ENCODE assay signal across 1 cellular context in genomic region chr9:131078427-131079366, GRCh38.
TF ChIP-seq lines count a peak whose summit lies in the region.

No MANE protein-coding gene starts in this region.

TF ChIP-seq in HepG2, 621 proteins besides CTCF, POLR2A, EP300 and RAD21 (continued from another document and continues in another):
- TF ChIP-seq, protein P1, sequence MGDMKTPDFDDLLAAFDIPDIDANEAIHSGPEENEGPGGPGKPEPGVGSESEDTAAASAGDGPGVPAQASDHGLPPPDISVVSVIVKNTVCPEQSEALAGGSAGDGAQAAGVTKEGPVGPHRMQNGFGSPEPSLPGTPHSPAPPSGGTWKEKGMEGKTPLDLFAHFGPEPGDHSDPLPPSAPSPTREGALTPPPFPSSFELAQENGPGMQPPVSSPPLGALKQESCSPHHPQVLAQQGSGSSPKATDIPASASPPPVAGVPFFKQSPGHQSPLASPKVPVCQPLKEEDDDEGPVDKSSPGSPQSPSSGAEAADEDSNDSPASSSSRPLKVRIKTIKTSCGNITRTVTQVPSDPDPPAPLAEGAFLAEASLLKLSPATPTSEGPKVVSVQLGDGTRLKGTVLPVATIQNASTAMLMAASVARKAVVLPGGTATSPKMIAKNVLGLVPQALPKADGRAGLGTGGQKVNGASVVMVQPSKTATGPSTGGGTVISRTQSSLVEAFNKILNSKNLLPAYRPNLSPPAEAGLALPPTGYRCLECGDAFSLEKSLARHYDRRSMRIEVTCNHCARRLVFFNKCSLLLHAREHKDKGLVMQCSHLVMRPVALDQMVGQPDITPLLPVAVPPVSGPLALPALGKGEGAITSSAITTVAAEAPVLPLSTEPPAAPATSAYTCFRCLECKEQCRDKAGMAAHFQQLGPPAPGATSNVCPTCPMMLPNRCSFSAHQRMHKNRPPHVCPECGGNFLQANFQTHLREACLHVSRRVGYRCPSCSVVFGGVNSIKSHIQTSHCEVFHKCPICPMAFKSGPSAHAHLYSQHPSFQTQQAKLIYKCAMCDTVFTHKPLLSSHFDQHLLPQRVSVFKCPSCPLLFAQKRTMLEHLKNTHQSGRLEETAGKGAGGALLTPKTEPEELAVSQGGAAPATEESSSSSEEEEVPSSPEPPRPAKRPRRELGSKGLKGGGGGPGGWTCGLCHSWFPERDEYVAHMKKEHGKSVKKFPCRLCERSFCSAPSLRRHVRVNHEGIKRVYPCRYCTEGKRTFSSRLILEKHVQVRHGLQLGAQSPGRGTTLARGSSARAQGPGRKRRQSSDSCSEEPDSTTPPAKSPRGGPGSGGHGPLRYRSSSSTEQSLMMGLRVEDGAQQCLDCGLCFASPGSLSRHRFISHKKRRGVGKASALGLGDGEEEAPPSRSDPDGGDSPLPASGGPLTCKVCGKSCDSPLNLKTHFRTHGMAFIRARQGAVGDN (CRISPR knock-in tag; IDR thresholded peaks at IDR 0.05) = peak; percentile 91
- no peak for TF ChIP-seq IRF9 (CRISPR knock-in tag; IDR thresholded peaks at IDR 0.05; ENCODE audit: borderline replicate concordance)
- no peak for TF ChIP-seq NPAS2 (CRISPR knock-in tag; IDR thresholded peaks at IDR 0.05; ENCODE audit: borderline replicate concordance)
- TF ChIP-seq ZNF468 (CRISPR knock-in tag; IDR thresholded peaks at IDR 0.05) = no peak
- TF ChIP-seq ZNF274 (CRISPR knock-in tag; IDR thresholded peaks at IDR 0.05) = no peak
- no peak for TF ChIP-seq RCOR2 (CRISPR knock-in tag; IDR thresholded peaks at IDR 0.05)
- TF ChIP-seq SIX1 (CRISPR knock-in tag; IDR thresholded peaks at IDR 0.05; ENCODE audit: borderline replicate concordance) = no peak
- TF ChIP-seq SALL2 (CRISPR knock-in tag; IDR thresholded peaks at IDR 0.05) = no peak; the same call in 1 of the 2 replicates
- TF ChIP-seq TERF1 (CRISPR knock-in tag; IDR thresholded peaks at IDR 0.05) = no peak
- TF ChIP-seq ZBTB40 (IDR thresholded peaks at IDR 0.05) = no peak
- no peak for TF ChIP-seq ZBTB40 (CRISPR knock-in tag; IDR thresholded peaks at IDR 0.05)
- no peak for TF ChIP-seq PBX3 (CRISPR knock-in tag; IDR thresholded peaks at IDR 0.05; ENCODE audit: borderline replicate concordance)
- no peak for TF ChIP-seq SP1 (IDR thresholded peaks at IDR 0.05)
- TF ChIP-seq SP1 (CRISPR knock-in tag; IDR thresholded peaks at IDR 0.05) = no peak
- no peak for TF ChIP-seq MXD4 (CRISPR knock-in tag; IDR thresholded peaks at IDR 0.05)
- TF ChIP-seq BRF2 (CRISPR knock-in tag; IDR thresholded peaks at IDR 0.05) = no peak
- no peak for TF ChIP-seq JDP2 (CRISPR knock-in tag; IDR thresholded peaks at IDR 0.05; ENCODE audit: borderline replicate concordance)
- TF ChIP-seq PLSCR1 (CRISPR knock-in tag; IDR thresholded peaks at IDR 0.05; ENCODE audit: borderline replicate concordance) = no peak
- no peak for TF ChIP-seq SOX6 (IDR thresholded peaks at IDR 0.05)
- no peak for TF ChIP-seq SOX6 (CRISPR knock-in tag; IDR thresholded peaks at IDR 0.05)
- TF ChIP-seq GLI4 (CRISPR knock-in tag; IDR thresholded peaks at IDR 0.05; ENCODE audit: borderline replicate concordance) = no peak
- no peak for TF ChIP-seq MBD4 (IDR thresholded peaks at IDR 0.05; ENCODE audit: borderline replicate concordance, low read length)
- no peak for TF ChIP-seq ZFP36L2 (CRISPR knock-in tag; IDR thresholded peaks at IDR 0.05)
- no peak for TF ChIP-seq BRD4 (CRISPR knock-in tag; IDR thresholded peaks at IDR 0.05)
- no peak for TF ChIP-seq YY1 (IDR thresholded peaks at IDR 0.05; ENCODE audit: insufficient read depth, insufficient replicate concordance, low read depth, low read length)
- TF ChIP-seq MTF1 (CRISPR knock-in tag; IDR thresholded peaks at IDR 0.05) = 0 out of 2 replicates have a peak, but pooled peaks have one; percentile 26
- TF ChIP-seq ZNF549 (CRISPR knock-in tag; IDR thresholded peaks at IDR 0.05) = no peak
- no peak for TF ChIP-seq ATF7 (IDR thresholded peaks at IDR 0.05)
- no peak for TF ChIP-seq ATF7 (CRISPR knock-in tag; IDR thresholded peaks at IDR 0.05)
- TF ChIP-seq, protein P2, sequence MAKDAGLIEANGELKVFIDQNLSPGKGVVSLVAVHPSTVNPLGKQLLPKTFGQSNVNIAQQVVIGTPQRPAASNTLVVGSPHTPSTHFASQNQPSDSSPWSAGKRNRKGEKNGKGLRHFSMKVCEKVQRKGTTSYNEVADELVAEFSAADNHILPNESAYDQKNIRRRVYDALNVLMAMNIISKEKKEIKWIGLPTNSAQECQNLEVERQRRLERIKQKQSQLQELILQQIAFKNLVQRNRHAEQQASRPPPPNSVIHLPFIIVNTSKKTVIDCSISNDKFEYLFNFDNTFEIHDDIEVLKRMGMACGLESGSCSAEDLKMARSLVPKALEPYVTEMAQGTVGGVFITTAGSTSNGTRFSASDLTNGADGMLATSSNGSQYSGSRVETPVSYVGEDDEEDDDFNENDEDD (CRISPR knock-in tag; IDR thresholded peaks at IDR 0.05; ENCODE audit: borderline replicate concordance) = peak; percentile 45; the same call in 1 of the 2 replicates
- peak; percentile 85 for TF ChIP-seq ZNF225 (CRISPR knock-in tag; IDR thresholded peaks at IDR 0.05)
- TF ChIP-seq ZNF562 (CRISPR knock-in tag; IDR thresholded peaks at IDR 0.05; ENCODE audit: borderline replicate concordance) = no peak
- TF ChIP-seq ZNF784 (CRISPR knock-in tag; IDR thresholded peaks at IDR 0.05; ENCODE audit: borderline replicate concordance) = no peak
- 0 out of 2 replicates have a peak, but pooled peaks have one; percentile 31 for TF ChIP-seq ZMYM4 (CRISPR knock-in tag; IDR thresholded peaks at IDR 0.05)
- no peak for TF ChIP-seq FLYWCH1 (CRISPR knock-in tag; IDR thresholded peaks at IDR 0.05)
- no peak for TF ChIP-seq IKZF4 (CRISPR knock-in tag; IDR thresholded peaks at IDR 0.05; ENCODE audit: borderline replicate concordance, low read depth, not compliant biosample characterization)
- no peak for TF ChIP-seq ZKSCAN8 (CRISPR knock-in tag; IDR thresholded peaks at IDR 0.05; ENCODE audit: borderline replicate concordance)
- TF ChIP-seq, protein P3, sequence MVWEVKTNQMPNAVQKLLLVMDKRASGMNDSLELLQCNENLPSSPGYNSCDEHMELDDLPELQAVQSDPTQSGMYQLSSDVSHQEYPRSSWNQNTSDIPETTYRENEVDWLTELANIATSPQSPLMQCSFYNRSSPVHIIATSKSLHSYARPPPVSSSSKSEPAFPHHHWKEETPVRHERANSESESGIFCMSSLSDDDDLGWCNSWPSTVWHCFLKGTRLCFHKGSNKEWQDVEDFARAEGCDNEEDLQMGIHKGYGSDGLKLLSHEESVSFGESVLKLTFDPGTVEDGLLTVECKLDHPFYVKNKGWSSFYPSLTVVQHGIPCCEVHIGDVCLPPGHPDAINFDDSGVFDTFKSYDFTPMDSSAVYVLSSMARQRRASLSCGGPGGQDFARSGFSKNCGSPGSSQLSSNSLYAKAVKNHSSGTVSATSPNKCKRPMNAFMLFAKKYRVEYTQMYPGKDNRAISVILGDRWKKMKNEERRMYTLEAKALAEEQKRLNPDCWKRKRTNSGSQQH (CRISPR knock-in tag; IDR thresholded peaks at IDR 0.05; ENCODE audit: low read depth) = no peak
- TF ChIP-seq SP4 (CRISPR knock-in tag; IDR thresholded peaks at IDR 0.05) = no peak
